11 cellular contexts compared by ENCODE assay signal in genomic region chr21:23401278-23401677, GRCh38.
DNase-seq lines count a peak whose midpoint lies in the region; ATAC-seq and TF ChIP-seq lines count a peak whose summit lies in the region.
"Had no signal": no experiment of that assay in that cellular context is flagged by ENCODE, and none has a peak within 500 bp of the region (broad histone marks: within the 10 kb centered on the region; RNA-seq: fewer than 3 reads in every experiment).

No MANE protein-coding gene starts in this region.

- no peak overlapping the region for H4K5ac ChIP-seq in H9 (ENCODE audit: insufficient read length, low read depth, low read length)

- POLR2A ChIA-PET in T-cell (lab: Charles Lee): no interaction called here

- no peak overlapping the region for H3K18ac ChIP-seq in H9 (ENCODE audit: insufficient read length, low read depth, low read length)

- H3T11ph ChIP-seq in H9 (ENCODE audit: low read length): no peak overlapping the region

- H3K4me3 Mint-ChIP-seq in H9 (no peak overlapping the region), T-cell (no peak overlapping the region)
- H3K4me3 Mint-ChIP-seq: T-helper 2 cell treated with Interferon-gamma antibody and Interleukin-4, amounts not matched to agents 5 μg/mL and 100 μg/mL, for 36 hours had no signal

- TF ChIP-seq CTCF in H9 (conservative IDR thresholded peaks at IDR 0.05) (peak; percentile 73), psoas muscle (IDR thresholded peaks at IDR 0.05) (no peak)

- H3K9me3 ChIP-seq in H9 (ENCODE audit: control insufficient read depth, low read depth, low read length) (no peaks in the 10 kb centered on the region), psoas muscle (no peaks in the 10 kb centered on the region), GM23248 (ENCODE audit: low read depth) (no peaks in the 10 kb centered on the region)
- H3K9me3 ChIP-seq: spleen, testis had no signal

- intact Hi-C loops in psoas muscle (cut with DNase I): no loop called here

- H3K23ac ChIP-seq in H9 (ENCODE audit: insufficient read length, low read depth, low read length): no peak overlapping the region

- no peaks in the 10 kb centered on the region for H3K36me3 Mint-ChIP-seq in H9 (ENCODE audit: insufficient read depth in 1 of 3, low read depth in 3 of 3)
- no peaks in the 10 kb centered on the region for H3K36me3 Mint-ChIP-seq in T-cell

- H3K27ac ChIP-seq in H9 (ENCODE audit: insufficient read length, low read depth, low read length): no peak overlapping the region
- H3K27ac ChIP-seq in psoas muscle: no peak overlapping the region
- no peak overlapping the region for H3K27ac ChIP-seq in GM23248
- H3K27ac ChIP-seq: spleen, testis had no signal

- H3K4me3 ChIP-seq in psoas muscle (no peak overlapping the region), GM23248 (no peak overlapping the region)
- H3K4me3 ChIP-seq: spleen, testis had no signal

- no peak overlapping the region for H2BK15ac ChIP-seq in H9 (ENCODE audit: low read depth, low read length)

- no peaks in the 10 kb centered on the region for H3K36me3 ChIP-seq in psoas muscle (ENCODE audit: insufficient read depth in 1 of 2, low read depth in 1 of 2)
- H3K36me3 ChIP-seq in GM23248 (ENCODE audit: low read depth): no peaks in the 10 kb centered on the region
- H3K36me3 ChIP-seq: spleen had no signal

- H4K91ac ChIP-seq in H9 (ENCODE audit: insufficient read length, low read depth, low read length): no peak overlapping the region

- no CpG with 5 or more reads among the region's 2 CpGs for WGBS in H9 (ENCODE audit: extremely low coverage, insufficient read length, low lambda C conversion rate)
- 88 to 90% (median 88%) methylated on average over 2 of the region's 2 CpGs for WGBS in psoas muscle, 3 donors
- WGBS in GM23248 (ENCODE audit: low coverage in 1 of 2, low lambda C conversion rate in 2 of 2, missing lambda C conversion rate in 2 of 2), 2 experiments: 80 to 81% methylated on average over 2 of the region's 2 CpGs

- no peaks in the 10 kb centered on the region for H3K9me3 Mint-ChIP-seq in H9
- no peaks in the 10 kb centered on the region for H3K9me3 Mint-ChIP-seq in T-cell
- H3K9me3 Mint-ChIP-seq: T-helper 2 cell treated with Interferon-gamma antibody and Interleukin-4, amounts not matched to agents 5 μg/mL and 100 μg/mL, for 36 hours had no signal

- ATAC-seq in psoas muscle: no peak
- ATAC-seq in T-cell (replicated peaks in 1 of 4): no peak

- H2BK120ac ChIP-seq in H9 (ENCODE audit: low read depth, low read length, poor library complexity, severe bottlenecking): no peak overlapping the region

- no peaks in the 10 kb centered on the region for H4K20me1 ChIP-seq in H9 (ENCODE audit: control insufficient read depth, insufficient read depth, insufficient read length)
- no peaks in the 10 kb centered on the region for H4K20me1 ChIP-seq in GM23248 (ENCODE audit: insufficient read depth)

- H2BK12ac ChIP-seq in H9 (ENCODE audit: insufficient read length, low read depth, low read length): no peak overlapping the region

- CTCF ChIA-PET in T-cell (lab: Charles Lee): no interaction called here

- no peaks in the 10 kb centered on the region for H3F3A ChIP-seq in GM23248 (ENCODE audit: insufficient read depth)

- no peak overlapping the region for H2AFZ ChIP-seq in H9 (ENCODE audit: low read length)
- H2AFZ ChIP-seq in GM23248: no peak overlapping the region

- H2AK5ac ChIP-seq in H9 (ENCODE audit: insufficient read length, low read length): no peak overlapping the region

- H2BK20ac ChIP-seq in H9 (ENCODE audit: low read depth, low read length, poor library complexity, severe bottlenecking): no peak overlapping the region

- no peaks in the 10 kb centered on the region for H3K23me2 ChIP-seq in H9 (ENCODE audit: insufficient read length, low read depth, low read length, poor library complexity, severe bottlenecking)

- H2BK5ac ChIP-seq in H9 (ENCODE audit: insufficient read length, low read length): no peak overlapping the region

- H4K8ac ChIP-seq in H9 (replicated peaks; ENCODE audit: insufficient read length, low read depth, low read length): no peak overlapping the region

- H3K56ac ChIP-seq in H9 (ENCODE audit: insufficient read length, low read depth, low read length): no peak overlapping the region

- H3K27me3 Mint-ChIP-seq in H9 (ENCODE audit: low read depth) (no peaks in the 10 kb centered on the region), T-cell (no peaks in the 10 kb centered on the region)

- in situ Hi-C loops in GM23248 (cut with MboI): no loop called here

- no peak overlapping the region for H3K14ac ChIP-seq in H9 (ENCODE audit: insufficient read depth, low read length)

- H3K79me1 ChIP-seq in H9 (ENCODE audit: insufficient read depth, low read depth, low read length, poor library complexity, severe bottlenecking): no peaks in the 10 kb centered on the region

- no peak overlapping the region for H3K4ac ChIP-seq in H9 (ENCODE audit: low read depth, low read length)

- H3K79me2 ChIP-seq in H9 (ENCODE audit: insufficient read depth, low read length): no peaks in the 10 kb centered on the region
- H3K79me2 ChIP-seq in GM23248 (ENCODE audit: insufficient read depth): no peaks in the 10 kb centered on the region

- H3K27ac Mint-ChIP-seq in H9 (no peak overlapping the region), T-cell (no peak overlapping the region)
- H3K27ac Mint-ChIP-seq: T-helper 2 cell treated with Interferon-gamma antibody and Interleukin-4, amounts not matched to agents 5 μg/mL and 100 μg/mL, for 36 hours had no signal

- H3K4me1 ChIP-seq in H9 (ENCODE audit: insufficient read depth, low read length) (no peaks in the 10 kb centered on the region; the same call in 1 of the 2 replicates), psoas muscle (no peaks in the 10 kb centered on the region), GM23248 (ENCODE audit: insufficient read depth) (no peaks in the 10 kb centered on the region)
- H3K4me1 ChIP-seq: spleen, testis had no signal

- H3K27me3 ChIP-seq in H9 (ENCODE audit: insufficient read depth, low read length): no peaks in the 10 kb centered on the region
- no peaks in the 10 kb centered on the region for H3K27me3 ChIP-seq in psoas muscle (ENCODE audit: insufficient read depth in 3 of 3, low read length in 2 of 3)
- no peaks in the 10 kb centered on the region for H3K27me3 ChIP-seq in GM23248 (replicated peaks; ENCODE audit: insufficient read depth)
- H3K27me3 ChIP-seq: spleen, testis had no signal

- H3K4me1 Mint-ChIP-seq in H9 (peaks cover 0 to 10% of the 10 kb centered on the region in 2 experiments; a peak in 3 of 4 replicates), T-cell (no peaks in the 10 kb centered on the region)

- H3K4me2 ChIP-seq in H9 (ENCODE audit: insufficient read depth, insufficient read length, low read length) (no peak overlapping the region), GM23248 (ENCODE audit: unreplicated experiment) (no peak overlapping the region)

- no peak overlapping the region for H3K9ac ChIP-seq in H9 (ENCODE audit: extremely low read depth, insufficient read length, low read length)
- no peak overlapping the region for H3K9ac ChIP-seq in GM23248

- DNase-seq in COR-L47 (lab: John Stamatoyannopoulos, UW): peak; percentile 8
- DNase-seq in H9: no peak
- peak; percentile 6 for DNase-seq in NCI-H460 (ENCODE audit: extremely low read depth, low read depth)
- peak; percentile 24 for DNase-seq in dermis blood vessel endothelial cell
- no peak for DNase-seq in psoas muscle
- no peak for DNase-seq in GM23248
- DNase-seq in T-cell: no peak
- DNase-seq in HK-2 (ENCODE audit: unreplicated experiment): no peak
- DNase-seq: testis had no signal

- no peaks in the 10 kb centered on the region for H3K9me2 ChIP-seq in GM23248 (ENCODE audit: insufficient read depth)

Comparison
In these comparisons a context has a peak if more than half of its experiments do, and no peak if none do; other contexts are left out.
1. DNase-seq: peak in COR-L47 (single experiment), NCI-H460 (single experiment) and dermis blood vessel endothelial cell (single experiment); none in H9 (single experiment), psoas muscle (0 of 2), GM23248 (single experiment), T-cell (0 of 34) and HK-2 (single experiment).